1 cellular context compared by ENCODE assay signal in the genomic region with DNA sequence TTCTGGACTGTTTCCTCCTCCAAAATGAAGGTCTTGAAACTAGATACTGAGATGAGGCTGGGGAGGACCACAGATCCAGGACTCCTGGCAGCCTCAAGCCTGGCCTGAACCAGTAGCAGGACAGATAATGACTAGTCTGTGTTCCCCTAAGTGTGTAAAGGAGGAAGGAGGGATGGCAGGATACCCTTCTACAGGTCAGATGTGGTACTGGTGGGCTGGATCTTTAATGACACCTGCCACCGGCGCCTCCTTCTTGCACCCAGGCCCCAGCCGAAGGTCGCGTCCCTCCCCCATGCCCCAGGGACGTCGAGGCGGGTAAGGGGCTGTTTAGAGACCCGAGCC.
TF ChIP-seq lines count a peak whose summit lies in the region.

No MANE protein-coding gene starts in this region.

TF ChIP-seq in HepG2, 621 proteins besides CTCF, POLR2A, EP300 and RAD21:
- TF ChIP-seq ZNF83 (CRISPR knock-in tag; IDR thresholded peaks at IDR 0.05; ENCODE audit: borderline replicate concordance), result 0 out of 2 replicates have a peak, but pooled peaks have one; percentile 5
- 0 out of 2 replicates have a peak, but pooled peaks have one; percentile 12 for TF ChIP-seq ZBTB46 (CRISPR knock-in tag; IDR thresholded peaks at IDR 0.05; ENCODE audit: borderline replicate concordance)
- TF ChIP-seq CBX2 (IDR thresholded peaks at IDR 0.05; ENCODE audit: low read depth, low read length), result no peak
- no peak for TF ChIP-seq CBX2 (CRISPR knock-in tag; IDR thresholded peaks at IDR 0.05; ENCODE audit: low read depth)
- 0 out of 2 replicates have a peak, but pooled peaks have one; percentile 11 for TF ChIP-seq ZNF263 (CRISPR knock-in tag; IDR thresholded peaks at IDR 0.05)
- TF ChIP-seq NCOR1 (IDR thresholded peaks at IDR 0.05; ENCODE audit: borderline replicate concordance, low read length), result no peak
- no peak for TF ChIP-seq PITX1 (CRISPR knock-in tag; IDR thresholded peaks at IDR 0.05)
- TF ChIP-seq, protein P1, sequence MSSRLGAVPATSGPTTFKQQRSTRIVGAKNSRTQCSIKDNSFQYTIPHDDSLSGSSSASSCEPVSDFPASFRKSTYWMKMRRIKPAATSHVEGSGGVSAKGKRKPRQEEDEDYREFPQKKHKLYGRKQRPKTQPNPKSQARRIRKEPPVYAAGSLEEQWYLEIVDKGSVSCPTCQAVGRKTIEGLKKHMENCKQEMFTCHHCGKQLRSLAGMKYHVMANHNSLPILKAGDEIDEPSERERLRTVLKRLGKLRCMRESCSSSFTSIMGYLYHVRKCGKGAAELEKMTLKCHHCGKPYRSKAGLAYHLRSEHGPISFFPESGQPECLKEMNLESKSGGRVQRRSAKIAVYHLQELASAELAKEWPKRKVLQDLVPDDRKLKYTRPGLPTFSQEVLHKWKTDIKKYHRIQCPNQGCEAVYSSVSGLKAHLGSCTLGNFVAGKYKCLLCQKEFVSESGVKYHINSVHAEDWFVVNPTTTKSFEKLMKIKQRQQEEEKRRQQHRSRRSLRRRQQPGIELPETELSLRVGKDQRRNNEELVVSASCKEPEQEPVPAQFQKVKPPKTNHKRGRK (CRISPR knock-in tag; IDR thresholded peaks at IDR 0.05), result 0 out of 2 replicates have a peak, but pooled peaks have one; percentile 25
- TF ChIP-seq KLF13 (CRISPR knock-in tag; IDR thresholded peaks at IDR 0.05), result peak; percentile 44; the same call in 1 of the 2 replicates
- no peak for TF ChIP-seq DNMT1 (CRISPR knock-in tag; IDR thresholded peaks at IDR 0.05)
- no peak for TF ChIP-seq YEATS4 (CRISPR knock-in tag; IDR thresholded peaks at IDR 0.05; ENCODE audit: borderline replicate concordance)
- 0 out of 2 replicates have a peak, but pooled peaks have one; percentile 15 for TF ChIP-seq ZNF746 (CRISPR knock-in tag; IDR thresholded peaks at IDR 0.05)
